8 cellular contexts compared by ENCODE assay signal in genomic region chr19:13104848-13105646, GRCh38. TPM values are rescaled to one million over a fixed set of nuclear protein-coding genes. Genes with fewer than 3 reads are reported as not detected.
DNase-seq lines count a peak whose midpoint lies in the region; TF ChIP-seq lines count a peak whose summit lies in the region.

No MANE protein-coding gene starts in this region.

- H3K79me2 ChIP-seq in SU-DHL-6 (ENCODE audit: insufficient read depth, low read length) = peaks cover 14% of the 10 kb centered on the region

- TF ChIP-seq POLR2A in erythroblast (IDR thresholded peaks at IDR 0.05; ENCODE audit: low read length) (peak; percentile 28), suprapubic skin (IDR thresholded peaks at IDR 0.05) (no peak)

- H3F3A ChIP-seq in SU-DHL-6 (ENCODE audit: insufficient read depth) = peaks cover 37% of the 10 kb centered on the region

- 64% methylated on average over 20 of the region's 26 CpGs for WGBS in suprapubic skin

- H3K9me2 ChIP-seq in SU-DHL-6 (replicated peaks; ENCODE audit: insufficient read depth, low read length) = no peaks in the 10 kb centered on the region

- peak overlapping the region; percentile 0 for H2AFZ ChIP-seq in SU-DHL-6 (ENCODE audit: low read depth, low read length, severe bottlenecking)

- H4K20me1 ChIP-seq in SU-DHL-6 (ENCODE audit: low read depth, low read length) = no peaks in the 10 kb centered on the region

- peak overlapping the region; percentile 96 for H3K9ac ChIP-seq in SU-DHL-6 (ENCODE audit: low read length)

- H3K36me3 Mint-ChIP-seq in activated T-cell treated with anti-CD3 and anti-CD28 coated beads, Interleukin-2, amount 50 U/mL, for 24 hours (ENCODE audit: low read depth) = peaks cover 46% of the 10 kb centered on the region

- H3K4me3 ChIP-seq in SU-DHL-6 (ENCODE audit: insufficient read depth, low read length, poor library complexity, severe bottlenecking) = peak overlapping the region; percentile 44
- peak overlapping the region; percentile 28 for H3K4me3 ChIP-seq in suprapubic skin

- H3K9me3 ChIP-seq in SU-DHL-6 (ENCODE audit: insufficient read depth, low read length) (no peaks in the 10 kb centered on the region), suprapubic skin (no peaks in the 10 kb centered on the region)

- H3K4me3 Mint-ChIP-seq in activated T-cell treated with anti-CD3 and anti-CD28 coated beads, Interleukin-2, amount 50 U/mL, for 24 hours = peak overlapping the region; percentile 81

- H3K27me3 ChIP-seq in SU-DHL-6 (ENCODE audit: low read length) = no peaks in the 10 kb centered on the region
- H3K27me3 ChIP-seq in suprapubic skin = no peaks in the 10 kb centered on the region

- H3K9me3 Mint-ChIP-seq in activated T-cell treated with anti-CD3 and anti-CD28 coated beads, Interleukin-2, amount 50 U/mL, for 24 hours = peaks cover 2% of the 10 kb centered on the region

- H3K27me3 Mint-ChIP-seq in activated T-cell treated with anti-CD3 and anti-CD28 coated beads, Interleukin-2, amount 50 U/mL, for 24 hours = no peaks in the 10 kb centered on the region

- peak overlapping the region; percentile 92 for H3K27ac Mint-ChIP-seq in activated T-cell treated with anti-CD3 and anti-CD28 coated beads, Interleukin-2, amount 50 U/mL, for 24 hours

- DNase-seq in activated T-cell treated with anti-CD3 and anti-CD28 coated beads, Interleukin-2, amount 50 U/mL, for 24 hours = peak; percentile 69
- no peak for DNase-seq in activated T-cell treated with anti-CD3 and anti-CD28 coated beads, Interleukin-2, amount 50 U/mL, for 1 hour
- no peak for DNase-seq in erythroblast (lab: John Stamatoyannopoulos, UW)
- no peak for DNase-seq in suprapubic skin (ENCODE audit: low spot score in 2 of 2)
- DNase-seq in COR-L47 (lab: John Stamatoyannopoulos, UW) = no peak
- no peak for DNase-seq in iPS-NIHi11 (ENCODE audit: low spot score)
- DNase-seq in stimulated activated CD4-positive, alpha-beta T cell treated with anti-CD3 and anti-CD28 coated beads, Interleukin-12 subunit alpha, Interleukin-12 subunit beta, amount 100 ng/mL, for 4 hours = no peak

- H3K4me1 ChIP-seq in suprapubic skin = peaks cover 31% of the 10 kb centered on the region

- H3K36me3 ChIP-seq in SU-DHL-6 (ENCODE audit: low read length) (peaks cover 5% of the 10 kb centered on the region), suprapubic skin (peaks cover 19% of the 10 kb centered on the region)

- TF ChIP-seq CTCF in SU-DHL-6 (IDR thresholded peaks at IDR 0.05; ENCODE audit: insufficient read depth, low read length, poor library complexity, severe bottlenecking) (no peak), suprapubic skin (IDR thresholded peaks at IDR 0.05) (no peak)

- H3K27ac ChIP-seq in SU-DHL-6 (ENCODE audit: low read depth, low read length) (peak overlapping the region; percentile 92), suprapubic skin (peak overlapping the region; percentile 40)

- no peak for TF ChIP-seq EP300 in suprapubic skin (IDR thresholded peaks at IDR 0.05)

- peak overlapping the region; percentile 65 for H3K4me2 ChIP-seq in SU-DHL-6 (ENCODE audit: low read depth, low read length, poor library complexity, severe bottlenecking)

- peaks cover 38% of the 10 kb centered on the region for H3K4me1 Mint-ChIP-seq in activated T-cell treated with anti-CD3 and anti-CD28 coated beads, Interleukin-2, amount 50 U/mL, for 24 hours (ENCODE audit: low read depth)

RNA-seq across cellular contexts. Expression of gene LYL1, which starts 2.4 kb away (rescaled TPM):
- 1 to 10 TPM; 1.5 to 2.7 (median 2.2) TPM for total RNA-seq in suprapubic skin

RNA-seq across cellular contexts. Expression of gene TRMT1, which starts 11.5 kb away (rescaled TPM):
- 10 to 100 TPM; 35.1 to 46.2 (median 40.6) TPM for total RNA-seq in suprapubic skin

RNA-seq across cellular contexts. Expression of gene NACC1, which starts 13.0 kb away (rescaled TPM):
- total RNA-seq in suprapubic skin = 10 to 100 TPM; 13.4 to 47.6 (median 35.3) TPM

RNA-seq across cellular contexts. Expression of gene STX10, which starts 45.1 kb away (rescaled TPM):
- total RNA-seq in suprapubic skin = 100 to 1,000 TPM in 1 of 4 donors, 10 to 100 TPM in 3; 71.9 to 110 (median 82.2) TPM

RNA-seq across cellular contexts. Expression of gene IER2, which starts 45.2 kb away (rescaled TPM):
- 100 to 1,000 TPM; 154 to 377 (median 214) TPM for total RNA-seq in suprapubic skin
